2 cellular contexts compared by ENCODE assay signal in the genomic region with DNA sequence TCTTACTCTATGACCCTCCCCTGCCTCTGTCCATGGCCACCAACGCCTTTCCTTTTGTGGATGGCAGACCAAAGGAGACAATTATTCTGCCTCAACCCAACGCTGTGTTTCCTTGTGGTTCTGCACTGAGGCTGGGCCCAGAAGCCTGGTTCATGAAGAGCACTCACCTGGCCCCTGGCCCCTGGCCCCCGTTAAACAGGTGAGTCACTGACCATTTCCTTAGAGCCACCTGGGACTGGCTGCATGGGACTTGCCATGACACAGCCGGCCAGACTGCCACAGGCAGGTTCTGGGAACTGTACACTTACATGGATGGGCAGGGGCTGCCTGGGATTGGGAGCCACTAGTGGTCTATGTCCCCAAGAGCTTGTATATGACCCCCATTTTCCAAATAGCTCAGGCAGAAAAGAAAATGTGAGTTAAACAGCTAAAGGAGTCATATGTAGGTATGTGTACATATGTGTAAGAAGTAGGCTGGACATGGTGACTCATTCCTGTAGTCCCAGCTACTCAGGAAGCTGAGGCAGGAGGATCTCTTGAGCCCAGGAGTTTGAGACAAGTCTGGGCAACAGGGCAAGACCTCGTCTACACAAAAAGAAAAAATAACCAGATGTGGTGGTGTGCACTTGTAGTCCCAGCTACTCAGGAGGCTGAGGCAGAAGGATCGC.
A peak's percentile ranks its signal among the peaks of the same experiment; 100 is the strongest.
TF ChIP-seq lines count a peak whose summit lies in the region.

No MANE protein-coding gene starts in this region.

TF ChIP-seq in IMR-90, 13 proteins besides CTCF, POLR2A, EP300 and RAD21:
- TF ChIP-seq, protein P1, sequence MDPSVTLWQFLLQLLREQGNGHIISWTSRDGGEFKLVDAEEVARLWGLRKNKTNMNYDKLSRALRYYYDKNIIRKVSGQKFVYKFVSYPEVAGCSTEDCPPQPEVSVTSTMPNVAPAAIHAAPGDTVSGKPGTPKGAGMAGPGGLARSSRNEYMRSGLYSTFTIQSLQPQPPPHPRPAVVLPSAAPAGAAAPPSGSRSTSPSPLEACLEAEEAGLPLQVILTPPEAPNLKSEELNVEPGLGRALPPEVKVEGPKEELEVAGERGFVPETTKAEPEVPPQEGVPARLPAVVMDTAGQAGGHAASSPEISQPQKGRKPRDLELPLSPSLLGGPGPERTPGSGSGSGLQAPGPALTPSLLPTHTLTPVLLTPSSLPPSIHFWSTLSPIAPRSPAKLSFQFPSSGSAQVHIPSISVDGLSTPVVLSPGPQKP (IDR thresholded peaks at IDR 0.05; ENCODE audit: borderline replicate concordance, low read depth, low read length), result no peak
- peak; percentile 43; the same call in 1 of the 2 replicates for TF ChIP-seq FOS (IDR thresholded peaks at IDR 0.05; ENCODE audit: low read depth, low read length)

TF ChIP-seq in GM12878, 131 proteins besides CTCF, POLR2A, EP300 and RAD21:
- TF ChIP-seq JUND (IDR thresholded peaks at IDR 0.05; ENCODE audit: low read depth, low read length) (0 out of 2 replicates have a peak, but pooled peaks have one; percentile 14), SREBF2 (IDR thresholded peaks at IDR 0.05; ENCODE audit: low read length) (no peak), IKZF2 (IDR thresholded peaks at IDR 0.05) (peak in 1 of 2 experiments; percentile 13; a peak in 1 of 4 replicates)
